Comparison of ENCODE assay signal across 8 cellular contexts in genomic region chrX:24464836-24465523, GRCh38. TPM values are rescaled to one million over a fixed set of nuclear protein-coding genes. Genes with fewer than 3 reads are reported as not detected.
DNase-seq lines count a peak whose midpoint lies in the region; ATAC-seq, FAIRE-seq and TF ChIP-seq lines count a peak whose summit lies in the region.

Gene PDK3 (plus strand): TSS chrX:24465286. CDS start chrX:24465456, 170 bp downstream.

- H3K4me1 ChIP-seq in spleen: peaks cover 0 to 49% (median 13%) of the 10 kb centered on the region in 6 donors

- WGBS in spleen, 5 donors: 0 to 57% (median 1%) methylated on average over 24 to 80 of the region's 80 CpGs

- POLR2A ChIA-PET in AG04450 (lab: Yijun Ruan, JAX): interaction anchor here (1.0 kb wide), 1 partner anchor 204 kb away, joined by 3 read pairs; no protein-coding TSS in a partner anchor

- H3K27ac ChIP-seq in AG04450 (ENCODE audit: low read depth, low read length) (no peak within 1 kb of the TSS), spleen (peak within 1 kb of the TSS; percentile 24 to 94 (median 92))

- no peak for FAIRE-seq in bronchial epithelial cell (lab: Jason Lieb, UNC)

- CTCF ChIA-PET in AG04450 (lab: Charles Lee): no interaction called here

- peak; percentile 43 for DNase-seq in AG04450 (ENCODE audit: low read depth, low spot score)
- peak; percentile 98 for DNase-seq in NCI-H2227 (lab: John Stamatoyannopoulos, UW; ENCODE audit: unreplicated experiment)
- peak; percentile 59 for DNase-seq in bronchial epithelial cell (ENCODE audit: low read depth)
- peak; percentile 68 for DNase-seq in inferior parietal cortex (ENCODE audit: extremely low spot score)
- DNase-seq in spleen: peak; percentile 95

- H3K4me3 ChIP-seq in AG04450 (ENCODE audit: low read depth, low read length) (peak within 1 kb of the TSS; percentile 65), WI38 (ENCODE audit: low read depth, low read length) (peak within 1 kb of the TSS; percentile 61), bronchial epithelial cell (ENCODE audit: low read depth, low read length) (peak within 1 kb of the TSS; percentile 54), spleen (peak within 1 kb of the TSS; percentile 41 to 79 (median 56))

- intact Hi-C loops in spleen (cut with DNase I; ENCODE audit: low total_unique reads): no loop called here

- no peaks in the 10 kb centered on the region for H3K36me3 ChIP-seq in bronchial epithelial cell (ENCODE audit: control insufficient read depth, insufficient read depth, low read length)
- no peaks in the 10 kb centered on the region for H3K36me3 ChIP-seq in spleen

- TF ChIP-seq CTCF in AG04450 (IDR thresholded peaks at IDR 0.05; ENCODE audit: low read depth, low read length) (no peak), WI38 (IDR thresholded peaks at IDR 0.05; ENCODE audit: low read depth, low read length) (no peak), bronchial epithelial cell (IDR thresholded peaks at IDR 0.05; ENCODE audit: insufficient read depth, low read length, severe bottlenecking) (no peak), spleen (IDR thresholded peaks at IDR 0.05 in 8 of 11, conservative IDR thresholded peaks at IDR 0.05 in 3 of 11) (peak in 1 of 11 experiments; percentile 8)

- H3K27me3 ChIP-seq in AG04450 (ENCODE audit: control insufficient read depth, insufficient read depth, low read length) (peaks cover 3% of the 10 kb centered on the region), bronchial epithelial cell (ENCODE audit: control insufficient read depth, insufficient read depth, low read length) (no peaks in the 10 kb centered on the region), spleen (replicated peaks in 1 of 7) (no peaks in the 10 kb centered on the region)

- H3K9me3 ChIP-seq in AG04450 (ENCODE audit: control insufficient read depth, insufficient read depth, low read length): no peaks in the 10 kb centered on the region
- H3K9me3 ChIP-seq in spleen: no peaks in the 10 kb centered on the region

- peak in 1 of 3 donors; percentile 58 for TF ChIP-seq POLR2A in spleen (IDR thresholded peaks at IDR 0.05)

- peak; percentile 95 for ATAC-seq in GM18909 (IDR thresholded peaks at IDR 0.05; ENCODE audit: poor library complexity, unreplicated experiment)
- ATAC-seq in HG03159 (IDR thresholded peaks at IDR 0.05; ENCODE audit: unreplicated experiment): peak; percentile 88

RNA-seq across cellular contexts. Expression of gene PDK3, which starts in this region (rescaled TPM):
- 2.9 and 3.0 TPM in 2 replicates for polyA plus RNA-seq in AG04450 (2011; rRNA removed)
- 3.5 and 4.6 TPM in 2 replicates for polyA minus RNA-seq in AG04450 (2011; rRNA and poly(A)+ RNA removed)
- total RNA-seq in bronchial epithelial cell: 5.3 and 5.8 TPM in 2 replicates
- 10 to 100 TPM; 24.1 to 53.0 (median 33.5) TPM for total RNA-seq in spleen
- polyA plus RNA-seq in spleen: 10 to 100 TPM in 1 of 3 donors, 1 to 10 TPM in 2; 4.3 to 11.5 (median 6.8) TPM

Comparison
In these comparisons a context has a peak if more than half of its experiments do, and no peak if none do; other contexts are left out.
1. DNase-seq: peak in every context shown above with its lines; median percentile 98 in NCI-H2227; 95 in spleen; 68 in inferior parietal cortex; 59 in bronchial epithelial cell; 43 in AG04450.